In the genomic region with DNA sequence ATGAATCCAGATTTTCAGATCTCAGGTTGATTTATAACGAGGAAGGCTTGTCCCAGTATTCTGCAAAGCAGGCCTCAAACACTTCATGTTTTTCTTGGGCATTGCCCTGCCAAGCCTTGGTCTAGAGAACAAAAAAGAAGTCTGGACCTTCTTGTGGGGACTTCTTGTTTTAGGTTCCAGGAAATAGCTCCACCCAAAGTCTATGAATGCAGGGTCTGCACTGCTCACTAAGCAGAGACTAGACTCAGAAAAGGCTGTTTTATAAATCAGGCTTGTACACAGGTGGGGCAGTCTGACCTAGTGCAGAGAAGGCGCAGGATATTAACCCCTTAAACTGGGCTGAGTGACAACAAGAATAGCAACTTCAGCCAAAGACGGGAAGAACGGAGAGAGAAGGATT, we compare ENCODE assay signal across 24 cellular contexts. TPM values are rescaled to one million over a fixed set of nuclear protein-coding genes. Genes with fewer than 3 reads are reported as not detected.
DNase-seq lines count a peak whose midpoint lies in the region; ATAC-seq and TF ChIP-seq lines count a peak whose summit lies in the region.
"Had no signal": no experiment of that assay in that cellular context is flagged by ENCODE, and none has a peak within 500 bp of the region (broad histone marks: within the 10 kb centered on the region; RNA-seq: fewer than 3 reads in every experiment).

No MANE protein-coding gene starts in this region.

- no peak for DNase-seq in T-helper 2 cell treated with Interferon-gamma antibody and Interleukin-4, amounts not matched to agents 5 μg/mL and 100 μg/mL, for 36 hours (ENCODE audit: low spot score)
- DNase-seq in T-helper 2 cell, result no peak
- DNase-seq in right cardiac atrium, result no peak
- no peak for DNase-seq in Right ventricle myocardium superior
- no peak for DNase-seq in effector memory CD4-positive, alpha-beta T cell
- DNase-seq in aorta, result no peak
- DNase-seq in ureter (ENCODE audit: low spot score), result no peak
- DNase-seq in testis, result no peak
- DNase-seq: 8988T; activated T-cell treated with anti-CD3 and anti-CD28 coated beads, Interleukin-2, amount 50 U/mL, for 4 hours; amygdala; DMS53; esophagus squamous epithelium; H7; MV-4-11; NCI-H1436 treated with DMSO at 0.1 percent for 48 hours; NCI-H345; NCI-H748 treated with DMSO at 0.1 percent for 48 hours; RPMI8226; stimulated activated naive CD8-positive, alpha-beta T cell treated with anti-CD3 and anti-CD28 coated beads, Interleukin-15, Interleukin-2, amounts not matched to agents 100 U/mL and 50 U/mL, for 24 hours; T-helper 9 cell had no signal

- peak overlapping the region; percentile 76 for H3K4me3 Mint-ChIP-seq in T-helper 2 cell treated with Interferon-gamma antibody and Interleukin-4, amounts not matched to agents 5 μg/mL and 100 μg/mL, for 36 hours
- H3K4me3 Mint-ChIP-seq: activated T-cell treated with anti-CD3 and anti-CD28 coated beads, Interleukin-2, amount 50 U/mL, for 4 hours had no signal

- H3K27me3 Mint-ChIP-seq in T-helper 2 cell treated with Interferon-gamma antibody and Interleukin-4, amounts not matched to agents 5 μg/mL and 100 μg/mL, for 36 hours (ENCODE audit: low read depth), result no peaks in the 10 kb centered on the region

- H3K36me3 ChIP-seq in effector memory CD4-positive, alpha-beta T cell (ENCODE audit: control insufficient read depth, insufficient read depth, low read length), result peaks cover 12% of the 10 kb centered on the region
- H3K36me3 ChIP-seq in aorta (ENCODE audit: control insufficient read depth in 1 of 2, insufficient read depth in 2 of 2, low read length in 1 of 2) (peaks cover 0 to 7% of the 10 kb centered on the region in 2 donors), testis (ENCODE audit: low read depth, missing control alignments) (no peaks in the 10 kb centered on the region)

- peak; percentile 48 to 57 for ATAC-seq in right cardiac atrium
- no peak for ATAC-seq in Right ventricle myocardium superior (ENCODE audit: poor library complexity)
- peak; percentile 37 for ATAC-seq in aorta (ENCODE audit: low FRiP score)
- ATAC-seq: activated T-cell treated with anti-CD3 and anti-CD28 coated beads, Interleukin-2, amount 50 U/mL, for 4 hours; stimulated activated naive CD8-positive, alpha-beta T cell treated with anti-CD3 and anti-CD28 coated beads, Interleukin-15, Interleukin-2, amounts not matched to agents 100 U/mL and 50 U/mL, for 24 hours had no signal

- H3K9me3 ChIP-seq in right cardiac atrium (ENCODE audit: control insufficient read depth, low read length), result no peaks in the 10 kb centered on the region
- no peaks in the 10 kb centered on the region for H3K9me3 ChIP-seq in effector memory CD4-positive, alpha-beta T cell (ENCODE audit: control insufficient read depth, low read length)
- no peaks in the 10 kb centered on the region for H3K9me3 ChIP-seq in aorta (ENCODE audit: control insufficient read depth, low read length)
- H3K9me3 ChIP-seq in testis, result no peaks in the 10 kb centered on the region
- H3K9me3 ChIP-seq: esophagus squamous epithelium, prostate gland had no signal

- no peak for TF ChIP-seq POLR2A in testis (IDR thresholded peaks at IDR 0.05)

- H3K36me3 Mint-ChIP-seq in T-helper 2 cell treated with Interferon-gamma antibody and Interleukin-4, amounts not matched to agents 5 μg/mL and 100 μg/mL, for 36 hours (ENCODE audit: low read depth), result peaks cover 72% of the 10 kb centered on the region

- TF ChIP-seq CTCF in testis (IDR thresholded peaks at IDR 0.05), result no peak

- no peak overlapping the region for H3K27ac ChIP-seq in right cardiac atrium (ENCODE audit: low read length)
- H3K27ac ChIP-seq in effector memory CD4-positive, alpha-beta T cell (ENCODE audit: insufficient read depth, low read length, poor library complexity, severe bottlenecking), result peak overlapping the region; percentile 10
- no peak overlapping the region for H3K27ac ChIP-seq in aorta (ENCODE audit: low read depth in 1 of 2, low read length in 2 of 2)
- H3K27ac ChIP-seq in testis, result no peak overlapping the region
- H3K27ac ChIP-seq: hepatocyte, prostate gland had no signal

- intact Hi-C loops in right cardiac atrium (cut with DNase I) (no loop called here), Right ventricle myocardium superior (cut with DNase I) (no loop called here), aorta (cut with DNase I) (no loop called here), testis (cut with DNase I; ENCODE audit: low total_unique reads) (no loop called here)

- WGBS in right cardiac atrium, result 86% methylated on average over 4 of the region's 4 CpGs
- WGBS in aorta, 2 donors, result 43 to 45% methylated on average over 4 of the region's 4 CpGs
- WGBS in testis, 2 donors, result 56 to 74% methylated on average over 4 of the region's 4 CpGs

- H3K9me3 Mint-ChIP-seq in T-helper 2 cell treated with Interferon-gamma antibody and Interleukin-4, amounts not matched to agents 5 μg/mL and 100 μg/mL, for 36 hours, result no peaks in the 10 kb centered on the region
- H3K9me3 Mint-ChIP-seq: activated T-cell treated with anti-CD3 and anti-CD28 coated beads, Interleukin-2, amount 50 U/mL, for 4 hours had no signal

- H3K4me1 ChIP-seq in right cardiac atrium (ENCODE audit: control insufficient read depth, insufficient read depth, low read length) (no peaks in the 10 kb centered on the region), aorta (ENCODE audit: control insufficient read depth in 1 of 2, insufficient read depth in 2 of 2, low read length in 2 of 2) (no peaks in the 10 kb centered on the region), testis (no peaks in the 10 kb centered on the region)
- peaks cover 70% of the 10 kb centered on the region for H3K4me1 ChIP-seq in effector memory CD4-positive, alpha-beta T cell (ENCODE audit: control insufficient read depth, insufficient read depth, low read length, poor library complexity, severe bottlenecking)
- H3K4me1 ChIP-seq: prostate gland had no signal

- H3K4me3 ChIP-seq in right cardiac atrium (ENCODE audit: low read length), result no peak overlapping the region
- H3K4me3 ChIP-seq in effector memory CD4-positive, alpha-beta T cell (ENCODE audit: insufficient read depth, low read depth, low read length, poor library complexity, severe bottlenecking), result no peak overlapping the region
- no peak overlapping the region for H3K4me3 ChIP-seq in aorta (ENCODE audit: low read length in 2 of 2)
- no peak overlapping the region for H3K4me3 ChIP-seq in testis
- H3K4me3 ChIP-seq: coronary artery, esophagus squamous epithelium, hepatocyte, prostate gland had no signal

- peaks cover 63% of the 10 kb centered on the region for H3K4me1 Mint-ChIP-seq in T-helper 2 cell treated with Interferon-gamma antibody and Interleukin-4, amounts not matched to agents 5 μg/mL and 100 μg/mL, for 36 hours (ENCODE audit: low read depth)

- H3K27me3 ChIP-seq in right cardiac atrium (ENCODE audit: control insufficient read depth, insufficient read depth) (no peaks in the 10 kb centered on the region), aorta (ENCODE audit: control insufficient read depth in 1 of 2, insufficient read depth in 2 of 2, low read length in 1 of 2) (no peaks in the 10 kb centered on the region), testis (no peaks in the 10 kb centered on the region)
- no peaks in the 10 kb centered on the region for H3K27me3 ChIP-seq in effector memory CD4-positive, alpha-beta T cell (replicated peaks; ENCODE audit: control insufficient read depth, insufficient read depth, low read length, poor library complexity, severe bottlenecking)
- H3K27me3 ChIP-seq: esophagus squamous epithelium, hepatocyte had no signal

- H3K27ac Mint-ChIP-seq in T-helper 2 cell treated with Interferon-gamma antibody and Interleukin-4, amounts not matched to agents 5 μg/mL and 100 μg/mL, for 36 hours, result peak overlapping the region; percentile 84

RNA-seq across cellular contexts. Expression of a gene that starts 44.3 kb away (rescaled TPM):
- 10 to 100 TPM; 25.3 to 33.2 (median 28.3) TPM for total RNA-seq in right cardiac atrium
- 9.8 TPM for polyA plus RNA-seq in right cardiac atrium
- 17.6 TPM for total RNA-seq in Right ventricle myocardium superior
- 10 to 100 TPM; 31.0 to 56.9 TPM for total RNA-seq in aorta
- 10 to 100 TPM; 14.1 to 17.5 TPM for polyA plus RNA-seq in aorta
- 66.5 TPM for total RNA-seq in ureter
- 10 to 100 TPM; 44.3 to 61.6 TPM for total RNA-seq in testis
- 43.7 TPM for polyA plus RNA-seq in testis (ENCODE audit: insufficient read depth, low read depth, low replicate concordance)

RNA-seq across cellular contexts. Expression of a gene that starts 44.3 kb away (rescaled TPM):
- total RNA-seq in right cardiac atrium (1 to 10 TPM; 4.4 to 6.5 (median 5.1) TPM), Right ventricle myocardium superior (2.9 TPM), aorta (1 to 10 TPM; 7.8 to 8.2 TPM), ureter (13.4 TPM), testis (1 to 10 TPM; 6.5 to 7.9 TPM)
- polyA plus RNA-seq in right cardiac atrium (0.50 TPM), aorta (under 1 TPM; 0.38 to 0.43 TPM), testis (ENCODE audit: insufficient read depth, low read depth, low replicate concordance) (0.82 TPM)
